In the genomic region with DNA sequence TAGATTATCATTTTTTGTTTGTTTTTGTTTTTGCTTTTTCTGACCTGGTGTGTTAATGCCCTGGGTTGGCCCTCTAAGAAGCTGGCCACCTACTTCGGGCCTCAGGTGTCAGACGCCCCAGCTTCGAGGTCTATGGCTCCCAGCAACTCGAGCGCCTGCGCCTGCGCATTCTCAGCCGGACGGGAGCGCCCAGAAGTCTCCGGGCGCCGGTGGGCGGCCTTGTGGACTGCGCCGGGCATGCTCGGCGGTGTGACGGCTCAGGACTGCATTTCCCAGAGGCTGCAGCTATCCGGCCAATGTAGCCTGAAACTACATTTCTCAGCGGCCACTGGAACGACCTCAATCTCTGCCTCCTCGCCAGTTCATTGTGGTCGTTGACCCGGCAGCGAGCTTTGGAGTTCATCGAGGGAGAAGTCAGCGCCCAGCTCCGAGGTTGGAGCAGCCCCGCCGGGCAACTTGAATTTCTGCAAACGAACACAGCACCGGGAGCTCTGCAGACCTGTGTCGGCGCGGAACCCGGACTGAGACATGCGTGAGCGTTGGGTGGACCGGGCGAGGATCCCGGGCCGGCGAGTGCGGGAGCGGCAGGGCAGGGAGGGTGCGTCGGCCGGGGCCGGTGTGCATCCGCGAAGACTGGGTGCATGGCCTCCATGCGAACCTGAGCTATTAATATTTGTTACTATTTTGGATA, we compare ENCODE assay signal across 8 cellular contexts. TPM values are rescaled to one million over a fixed set of nuclear protein-coding genes. Genes with fewer than 3 reads are reported as not detected.
DNase-seq lines count a peak whose midpoint lies in the region; ATAC-seq, FAIRE-seq and TF ChIP-seq lines count a peak whose summit lies in the region.

A gene (plus strand): TSS at position 219 of the 691 bp plus-strand sequence. CDS start 3,045 bp downstream, outside the sequence.

- H2AFZ ChIP-seq in endothelial cell of umbilical vein (ENCODE audit: low read depth, low read length) = peak within 1 kb of the TSS; percentile 78

- H3K27ac Mint-ChIP-seq in mesothelial cell of epicardium = peak within 1 kb of the TSS; percentile 95

- peaks cover 2 to 5% of the 10 kb centered on the region in 2 experiments for H3K27me3 ChIP-seq in endothelial cell of umbilical vein (ENCODE audit: control insufficient read depth in 2 of 2, insufficient read depth in 2 of 2, low read length in 2 of 2)

- dilution Hi-C loops in endothelial cell of umbilical vein (cut with MboI; ENCODE audit: extremely low pct_ligation_motif_present, low sequenced_read_pairs) = no loop called here

- no peaks in the 10 kb centered on the region for H3K79me2 ChIP-seq in endothelial cell of umbilical vein (ENCODE audit: control insufficient read depth, insufficient read depth, low read length)

- peaks cover 18% of the 10 kb centered on the region for H3K9me3 Mint-ChIP-seq in mesothelial cell of epicardium

- peak within 1 kb of the TSS; percentile 84 for H3K4me2 ChIP-seq in endothelial cell of umbilical vein (ENCODE audit: insufficient read depth, low read length)

- DNase-seq in AG09309 (ENCODE audit: low read depth) (peak; percentile 53), NCI-H82 (lab: John Stamatoyannopoulos, UW) (peak; percentile 95), endothelial cell of umbilical vein (ENCODE audit: low read depth, low spot score) (peak; percentile 92), mesothelial cell of epicardium (ENCODE audit: low spot score in 2 of 2, unreplicated experiment in 2 of 2) (peak; percentile 77 to 89)
- DNase-seq in activated CD8-positive, alpha-beta memory T cell treated with anti-CD3 and anti-CD28 coated beads, Interleukin-2, amount 50 U/mL, for 4 hours = peak; percentile 77
- DNase-seq in stimulated activated CD8-positive, alpha-beta memory T cell treated with anti-CD3 and anti-CD28 coated beads, Interleukin-15, amount 100 ng/mL, for 4 hours (ENCODE audit: low read depth in 2 of 2) = peak; percentile 62 to 67

- H4K20me1 ChIP-seq in endothelial cell of umbilical vein (replicated peaks; ENCODE audit: control insufficient read depth, extremely low read depth, insufficient read depth, low read length) = no peaks in the 10 kb centered on the region

- peaks cover 9% of the 10 kb centered on the region for H3K4me1 ChIP-seq in endothelial cell of umbilical vein (ENCODE audit: control insufficient read depth, extremely low read depth, insufficient read depth, low read length)

- peak within 1 kb of the TSS; percentile 93 for H3K4me3 Mint-ChIP-seq in mesothelial cell of epicardium

- peaks cover 12% of the 10 kb centered on the region for H3K4me1 Mint-ChIP-seq in mesothelial cell of epicardium

- peak; percentile 72 for TF ChIP-seq POLR2A in GM18951 (IDR thresholded peaks at IDR 0.05; ENCODE audit: extremely low read depth, insufficient read depth, insufficient read length)
- peak; percentile 71 for TF ChIP-seq POLR2A in endothelial cell of umbilical vein (IDR thresholded peaks at IDR 0.05; ENCODE audit: low read depth, low read length)

- H3K9me3 ChIP-seq in endothelial cell of umbilical vein (replicated peaks; ENCODE audit: control insufficient read depth, insufficient read depth, low read length) = no peaks in the 10 kb centered on the region

- no peaks in the 10 kb centered on the region for H3K36me3 ChIP-seq in endothelial cell of umbilical vein (ENCODE audit: control insufficient read depth in 2 of 2, extremely low read depth in 1 of 2, insufficient read depth in 2 of 2, low read length in 2 of 2)

- CTCF ChIA-PET in endothelial cell of umbilical vein (lab: Charles Lee) = interaction anchor here (0.8 to 2.0 kb wide), 7 partner anchors 10 to 133 kb away, joined by 3 to 11 read pairs (median 4); no protein-coding TSS in a partner anchor

- no peak within 1 kb of the TSS for H3K27ac ChIP-seq in endothelial cell of umbilical vein (ENCODE audit: insufficient read depth, low read depth, low read length)

- peak; percentile 96 for ATAC-seq in HG03196 (IDR thresholded peaks at IDR 0.05; ENCODE audit: unreplicated experiment)

- TF ChIP-seq CTCF in AG09309 (IDR thresholded peaks at IDR 0.05; ENCODE audit: control insufficient read depth, insufficient read depth, low read depth, low read length, missing control alignments) (no peak), endothelial cell of umbilical vein (IDR thresholded peaks at IDR 0.05; ENCODE audit: extremely low read depth in 1 of 2, insufficient read depth in 1 of 2, low read depth in 1 of 2, low read length in 2 of 2) (no peak), mesothelial cell of epicardium (IDR thresholded peaks at IDR 0.05; ENCODE audit: unreplicated experiment) (no peak)

- peak; percentile 97 for FAIRE-seq in endothelial cell of umbilical vein (lab: Jason Lieb, UNC)

- peaks cover 8% of the 10 kb centered on the region for H3K36me3 Mint-ChIP-seq in mesothelial cell of epicardium

- in situ Hi-C loops in GM18951 (cut with MboI; ENCODE audit: low sequenced_read_pairs, unreplicated experiment) = no loop called here

- no TSS peak for BruUV-seq in endothelial cell of umbilical vein (replicated peaks; lab: Mats Ljungman, UMichigan)

- H3K27me3 Mint-ChIP-seq in mesothelial cell of epicardium (ENCODE audit: low read depth) = peaks cover 2% of the 10 kb centered on the region

- no peaks in the 10 kb centered on the region for H3K9me1 ChIP-seq in endothelial cell of umbilical vein (replicated peaks; ENCODE audit: control insufficient read depth, extremely low read depth, insufficient read depth, low read length)

- intact Hi-C loops in endothelial cell of umbilical vein (cut with micrococcal nuclease) = loop anchor here (2.0 to 10.0 kb wide), 3 partner anchors 36 to 192 kb away; a partner anchor contains a TSS

- peak within 1 kb of the TSS; percentile 30 for H3K9ac ChIP-seq in endothelial cell of umbilical vein (replicated peaks; ENCODE audit: extremely low read depth, insufficient read depth, low read length)

- POLR2A ChIA-PET in endothelial cell of umbilical vein (lab: Charles Lee) = interaction anchor here (0.6 to 1.6 kb wide), 3 partner anchors 16 to 249 kb away, joined by 3 to 5 read pairs (median 5); a partner anchor contains a TSS

- H3K4me3 ChIP-seq in AG09309 (ENCODE audit: control insufficient read depth, low read depth, low read length) (peak within 1 kb of the TSS; percentile 56), endothelial cell of umbilical vein (replicated peaks in 1 of 3; ENCODE audit: insufficient read depth in 1 of 3, low read depth in 1 of 3, low read length in 3 of 3) (peak within 1 kb of the TSS; percentile 39 to 82 (median 50))

TF ChIP-seq in endothelial cell of umbilical vein, 7 proteins besides CTCF, POLR2A, EP300 and RAD21:
- TF ChIP-seq EZH2 (IDR thresholded peaks at IDR 0.05; ENCODE audit: borderline replicate concordance, low read depth, low read length, severe bottlenecking) (no peak), POLR2AphosphoS5 (IDR thresholded peaks at IDR 0.05; ENCODE audit: insufficient read depth, low read depth, low read length) (peak; percentile 66)

RNA-seq across cellular contexts. Expression of the gene that starts here (rescaled TPM):
- total RNA-seq in endothelial cell of umbilical vein = 3.6 and 4.7 TPM in 2 replicates
- polyA plus RNA-seq in endothelial cell of umbilical vein = 1.2 and 1.3 TPM in 2 replicates
- 2.1 and 2.3 TPM in 2 replicates for polyA plus RNA-seq in endothelial cell of umbilical vein (2011; cell fraction: cytosol; rRNA removed)
- 2.4 and 2.6 TPM in 2 replicates for polyA plus RNA-seq in endothelial cell of umbilical vein (2011; cell fraction: nucleus; rRNA removed)
- polyA plus RNA-seq in endothelial cell of umbilical vein (2012) = 3.8 and 4.9 TPM in 2 replicates
- polyA minus RNA-seq in endothelial cell of umbilical vein = 2.6 and 3.6 TPM in 2 replicates
- 2.3 TPM for polyA minus RNA-seq in endothelial cell of umbilical vein (2011; cell fraction: cytosol; rRNA and poly(A)+ RNA removed)
- 2.0 and 2.5 TPM in 2 replicates for polyA minus RNA-seq in endothelial cell of umbilical vein (2011; cell fraction: nucleus; rRNA and poly(A)+ RNA removed)
- total RNA-seq in mesothelial cell of epicardium = 4.7 to 5.8 TPM (median 4.8 TPM) in 3 replicates
